8 cellular contexts compared by ENCODE assay signal in genomic region chr14:67674139-67674479, GRCh38. TPM values are rescaled to one million over a fixed set of nuclear protein-coding genes. Genes with fewer than 3 reads are reported as not detected.
DNase-seq lines count a peak whose midpoint lies in the region; ATAC-seq and TF ChIP-seq lines count a peak whose summit lies in the region.

No MANE protein-coding gene starts in this region.

- POLR2A ChIA-PET in PC-3 (lab: Charles Lee; ENCODE audit: unreplicated experiment): interaction anchor here (0.6 to 1.1 kb wide), 4 partner anchors 21 to 1759 kb away, joined by 3 to 8 read pairs (median 4); partner anchors contain the start of gene RDH11
- POLR2A ChIA-PET in naive thymus-derived CD8-positive, alpha-beta T cell (lab: Charles Lee): interaction anchor here (1.0 to 4.0 kb wide), 6 partner anchors 21 to 142 kb away, joined by 3 to 15 read pairs (median 5); partner anchors contain the start of genes ARG2, PIGH, RDH11 and ZFYVE26

- H3K9ac ChIP-seq in PC-3 (ENCODE audit: low read length): peak overlapping the region; percentile 97

- peaks cover 20 to 55% (median 46%) of the 10 kb centered on the region in 4 donors for H3K4me1 Mint-ChIP-seq in naive thymus-derived CD8-positive, alpha-beta T cell

- DNase-seq in DMS53 (lab: John Stamatoyannopoulos, UW) (peak; percentile 77), HuH-7 (ENCODE audit: low spot score) (peak; percentile 75), PC-3 (peak; percentile 74), fibroblast of pulmonary artery (ENCODE audit: low read depth) (peak; percentile 44)
- peak; percentile 31 for DNase-seq in activated T-helper 9 cell treated with anti-CD3 and anti-CD28 coated beads, Interleukin-2, amount 50 U/mL, for 16 hours (ENCODE audit: low read depth)
- peak in 5 of 10 donors; percentile 34 to 66 (median 49) for DNase-seq in naive thymus-derived CD8-positive, alpha-beta T cell

- CTCF ChIA-PET in PC-3 (lab: Charles Lee): interaction anchor here (1.7 kb wide), 2 partner anchors 30 to 55 kb away, joined by 9 to 11 read pairs; no protein-coding TSS in a partner anchor

- peak overlapping the region; percentile 70 to 94 (median 91) for H3K27ac Mint-ChIP-seq in naive thymus-derived CD8-positive, alpha-beta T cell

- intact Hi-C loops in PC-3 (cut with micrococcal nuclease): loop anchor here (1.0 kb wide), 2 partner anchors 21 to 30 kb away; partner anchors contain the start of gene RDH11

- H3K27ac ChIP-seq in PC-3 (ENCODE audit: low read length) (peak overlapping the region; percentile 80), temporal lobe (ENCODE audit: low read depth, low read length) (peak overlapping the region; percentile 86)

- H3K4me3 ChIP-seq in PC-3 (ENCODE audit: low read length): peak overlapping the region; percentile 84
- peak overlapping the region; percentile 89 for H3K4me3 ChIP-seq in fibroblast of pulmonary artery (replicated peaks; ENCODE audit: low read depth, low read length)

- H3K9me2 ChIP-seq in PC-3 (replicated peaks; ENCODE audit: low read length): no peaks in the 10 kb centered on the region

- peaks cover 58% of the 10 kb centered on the region for H3K79me2 ChIP-seq in PC-3 (ENCODE audit: low read length)

- peaks cover 0 to 19% (median 0%) of the 10 kb centered on the region in 3 donors for H3K36me3 Mint-ChIP-seq in naive thymus-derived CD8-positive, alpha-beta T cell

- H3K36me3 ChIP-seq in PC-3 (ENCODE audit: low read depth, low read length): peaks cover 21% of the 10 kb centered on the region

- H3F3A ChIP-seq in PC-3 (ENCODE audit: low read length, unreplicated experiment): no peaks in the 10 kb centered on the region

- peak overlapping the region; percentile 96 for H3K4me2 ChIP-seq in PC-3 (ENCODE audit: low read length)

- BruUV-seq in PC-3 (replicated peaks; lab: Mats Ljungman, UMichigan): no TSS peak

- peaks cover 18% of the 10 kb centered on the region for H3K4me1 ChIP-seq in PC-3 (ENCODE audit: insufficient read depth, low read length)

- peak overlapping the region; percentile 82 for H2AFZ ChIP-seq in PC-3 (ENCODE audit: low read length)

- H3K9me3 ChIP-seq in PC-3 (ENCODE audit: low read length): no peaks in the 10 kb centered on the region

- H3K9me3 Mint-ChIP-seq in naive thymus-derived CD8-positive, alpha-beta T cell: no peaks in the 10 kb centered on the region

- ATAC-seq in GM21529 (IDR thresholded peaks at IDR 0.05; ENCODE audit: unreplicated experiment) (peak; percentile 51), PC-3 (peak; percentile 84)
- peak; percentile 42 to 54 for ATAC-seq in naive thymus-derived CD8-positive, alpha-beta T cell

- H3K27me3 Mint-ChIP-seq in naive thymus-derived CD8-positive, alpha-beta T cell: no peaks in the 10 kb centered on the region

- peak; percentile 15; the same call in 1 of the 2 replicates for TF ChIP-seq CTCF in PC-3 (conservative IDR thresholded peaks at IDR 0.05; ENCODE audit: low read depth, low read length)
- peak; percentile 5 for TF ChIP-seq CTCF in fibroblast of pulmonary artery (IDR thresholded peaks at IDR 0.05; ENCODE audit: low read length, missing control alignments)

- H3K27me3 ChIP-seq in PC-3 (ENCODE audit: low read length): no peaks in the 10 kb centered on the region

- H3K4me3 Mint-ChIP-seq in naive thymus-derived CD8-positive, alpha-beta T cell: peak overlapping the region; percentile 87 to 96 (median 91)

- H4K20me1 ChIP-seq in PC-3 (ENCODE audit: low read length): peaks cover 19% of the 10 kb centered on the region

RNA-seq across cellular contexts. Expression of gene VTI1B, which starts 0.3 kb away (rescaled TPM):
- total RNA-seq in PC-3 (2014; rRNA removed) (72.6 and 93.8 TPM in 2 replicates), temporal lobe (40.6 TPM)
- total RNA-seq in naive thymus-derived CD8-positive, alpha-beta T cell: 10 to 100 TPM; 70.6 to 74.2 TPM
- polyA plus RNA-seq in naive thymus-derived CD8-positive, alpha-beta T cell: 10 to 100 TPM; 64.4 to 87.9 (median 83.1) TPM

RNA-seq across cellular contexts. Expression of gene RDH11, which starts 21.5 kb away (rescaled TPM):
- 103 and 125 TPM in 2 replicates for total RNA-seq in PC-3 (2014; rRNA removed)
- 10 to 100 TPM; 43.5 to 43.7 TPM for total RNA-seq in naive thymus-derived CD8-positive, alpha-beta T cell
- polyA plus RNA-seq in naive thymus-derived CD8-positive, alpha-beta T cell: 10 to 100 TPM; 74.7 to 87.6 (median 79.3) TPM
- total RNA-seq in temporal lobe: 77.2 TPM

RNA-seq across cellular contexts. Expression of gene RDH12, which starts 27.6 kb away (rescaled TPM):
- total RNA-seq in PC-3 (2014; rRNA removed) (not detected in 2 replicates), temporal lobe (0.25 TPM)
- total RNA-seq in naive thymus-derived CD8-positive, alpha-beta T cell: not detected
- polyA plus RNA-seq in naive thymus-derived CD8-positive, alpha-beta T cell: not detected

RNA-seq across cellular contexts. Expression of gene ARG2, which starts 54.4 kb away (rescaled TPM):
- total RNA-seq in PC-3 (2014; rRNA removed): 1.1 and 1.7 TPM in 2 replicates
- total RNA-seq in naive thymus-derived CD8-positive, alpha-beta T cell: 1 to 10 TPM in 1 of 2 experiments, under 1 TPM in 1; 0.78 to 1.1 TPM
- polyA plus RNA-seq in naive thymus-derived CD8-positive, alpha-beta T cell: under 1 TPM in 2 of 3 donors, not detected in 1; 0.32 to 0.88 TPM
- 40.1 TPM for total RNA-seq in temporal lobe
